Comparison of ENCODE assay signal across 8 cellular contexts in genomic region chr2:9630750-9631483, GRCh38. TPM values are rescaled to one million over a fixed set of nuclear protein-coding genes. Genes with fewer than 3 reads are reported as not detected.
DNase-seq lines count a peak whose midpoint lies in the region; ATAC-seq, FAIRE-seq and TF ChIP-seq lines count a peak whose summit lies in the region.

TSS of gene YWHAQ (minus strand) at chr2:9630997. CDS start at chr2:9630452, 545 bp downstream.

- peak within 1 kb of the TSS; percentile 87 to 95 (median 92) for H3K27ac ChIP-seq in pancreas
- H3K27ac ChIP-seq in tibial artery = peak within 1 kb of the TSS; percentile 91 to 97

- peak; percentile 93 for ATAC-seq in HG02763 (IDR thresholded peaks at IDR 0.05; ENCODE audit: unreplicated experiment)
- ATAC-seq in activated naive CD8-positive, alpha-beta T cell treated with anti-CD3 and anti-CD28 coated beads, Interleukin-2, amount 50 U/mL, for 24 hours = peak; percentile 91
- peak; percentile 97 for ATAC-seq in Right ventricle myocardium superior (ENCODE audit: poor library complexity)
- ATAC-seq in pancreas = peak; percentile 92 to 97 (median 93)

- H3K36me3 ChIP-seq in pancreas (no peaks in the 10 kb centered on the region), tibial artery (peaks cover 0 to 6% (median 0%) of the 10 kb centered on the region in 3 donors)

- peak; percentile 100 for DNase-seq in GM12865 (ENCODE audit: low read depth)
- peak; percentile 98 for DNase-seq in NCI-H1417 treated with DMSO at 0.1 percent for 48 hours (lab: John Stamatoyannopoulos, UW)
- DNase-seq in SW480 (ENCODE audit: low spot score) = peak; percentile 100
- DNase-seq in activated naive CD8-positive, alpha-beta T cell treated with anti-CD3 and anti-CD28 coated beads, Interleukin-2, amount 50 U/mL, for 24 hours = peak; percentile 99
- peak; percentile 99 for DNase-seq in Right ventricle myocardium superior
- DNase-seq in pancreas = peak; percentile 98
- DNase-seq in tibial artery = peak; percentile 99 to 100

- peaks cover 3% of the 10 kb centered on the region for H3K27me3 Mint-ChIP-seq in activated naive CD8-positive, alpha-beta T cell treated with anti-CD3 and anti-CD28 coated beads, Interleukin-2, amount 50 U/mL, for 24 hours

- peaks cover 47% of the 10 kb centered on the region for H3K4me1 Mint-ChIP-seq in activated naive CD8-positive, alpha-beta T cell treated with anti-CD3 and anti-CD28 coated beads, Interleukin-2, amount 50 U/mL, for 24 hours

- H3K36me3 Mint-ChIP-seq in activated naive CD8-positive, alpha-beta T cell treated with anti-CD3 and anti-CD28 coated beads, Interleukin-2, amount 50 U/mL, for 24 hours (ENCODE audit: low read depth) = peaks cover 45% of the 10 kb centered on the region

- intact Hi-C loops in Right ventricle myocardium superior (cut with DNase I) = no loop called here
- intact Hi-C loops in pancreas (cut with DNase I) = no loop called here
- intact Hi-C loops in tibial artery (cut with DNase I; ENCODE audit: low total_unique reads) = loop anchor here (5.0 to 10.0 kb wide), 3 partner anchors 64 to 206 kb away; partner anchors contain the start of genes CPSF3 and ITGB1BP1

- H3K4me1 ChIP-seq in pancreas (peaks cover 0 to 24% (median 10%) of the 10 kb centered on the region in 3 donors), tibial artery (peaks cover 0 to 58% (median 35%) of the 10 kb centered on the region in 4 donors)

- TF ChIP-seq CTCF in GM12865 (IDR thresholded peaks at IDR 0.05; ENCODE audit: insufficient read depth, low read depth, low read length, missing control alignments) (no peak), pancreas (IDR thresholded peaks at IDR 0.05) (no peak), tibial artery (IDR thresholded peaks at IDR 0.05) (no peak)

- H3K9me3 ChIP-seq in pancreas (no peaks in the 10 kb centered on the region), tibial artery (no peaks in the 10 kb centered on the region)

- WGBS in pancreas, 2 donors = 0 to 1% methylated on average over 69 to 81 of the region's 81 CpGs

- H3K9me3 Mint-ChIP-seq in activated naive CD8-positive, alpha-beta T cell treated with anti-CD3 and anti-CD28 coated beads, Interleukin-2, amount 50 U/mL, for 24 hours = no peaks in the 10 kb centered on the region

- H3K4me3 ChIP-seq in GM12865 (ENCODE audit: low read depth, low read length) (peak within 1 kb of the TSS; percentile 96), pancreas (peak within 1 kb of the TSS; percentile 51 to 88 (median 60)), tibial artery (peak within 1 kb of the TSS; percentile 83 to 85)

- H3K4me3 Mint-ChIP-seq in activated naive CD8-positive, alpha-beta T cell treated with anti-CD3 and anti-CD28 coated beads, Interleukin-2, amount 50 U/mL, for 24 hours = peak within 1 kb of the TSS; percentile 97

- peak within 1 kb of the TSS; percentile 91 for H3K27ac Mint-ChIP-seq in activated naive CD8-positive, alpha-beta T cell treated with anti-CD3 and anti-CD28 coated beads, Interleukin-2, amount 50 U/mL, for 24 hours

- H3K27me3 ChIP-seq in pancreas (no peaks in the 10 kb centered on the region), tibial artery (no peaks in the 10 kb centered on the region)

- FAIRE-seq in pancreas (lab: Jason Lieb, UNC) = peak; percentile 39

RNA-seq across cellular contexts. Expression of gene YWHAQ, which starts in this region (rescaled TPM):
- total RNA-seq in Right ventricle myocardium superior = 102 TPM
- total RNA-seq in pancreas = 100 to 1,000 TPM; 127 to 170 (median 161) TPM
- 100 to 1,000 TPM in 1 of 2 donors, 10 to 100 TPM in 1; 70.1 to 131 TPM for polyA plus RNA-seq in pancreas

Comparison
In these comparisons a context has a peak if more than half of its experiments do, and no peak if none do; other contexts are left out.
1. Peak in every context shown above with its lines: DNase-seq, ATAC-seq, H3K4me3 ChIP-seq and H3K27ac ChIP-seq.